Comparison of ENCODE assay signal across 1 cellular context in genomic region chr19:16235811-16236710, GRCh38.
TF ChIP-seq lines count a peak whose summit lies in the region.

No MANE protein-coding gene starts in this region.

TF ChIP-seq in HepG2, 621 proteins besides CTCF, POLR2A, EP300 and RAD21:
- TF ChIP-seq ZNF414 (CRISPR knock-in tag; IDR thresholded peaks at IDR 0.05): no peak
- TF ChIP-seq ZNF460 (CRISPR knock-in tag; IDR thresholded peaks at IDR 0.05; ENCODE audit: borderline replicate concordance): no peak
- TF ChIP-seq ATF3 (CRISPR knock-in tag; IDR thresholded peaks at IDR 0.05): no peak
- TF ChIP-seq ZNF790 (CRISPR knock-in tag; IDR thresholded peaks at IDR 0.05; ENCODE audit: borderline replicate concordance): no peak
- TF ChIP-seq ZNF10 (CRISPR knock-in tag; IDR thresholded peaks at IDR 0.05; ENCODE audit: borderline replicate concordance, low read depth): no peak
- no peak for TF ChIP-seq MAF1 (CRISPR knock-in tag; IDR thresholded peaks at IDR 0.05; ENCODE audit: borderline replicate concordance)
- no peak for TF ChIP-seq HNRNPUL1 (IDR thresholded peaks at IDR 0.05; ENCODE audit: low read depth, low read length)
- TF ChIP-seq, protein P1, sequence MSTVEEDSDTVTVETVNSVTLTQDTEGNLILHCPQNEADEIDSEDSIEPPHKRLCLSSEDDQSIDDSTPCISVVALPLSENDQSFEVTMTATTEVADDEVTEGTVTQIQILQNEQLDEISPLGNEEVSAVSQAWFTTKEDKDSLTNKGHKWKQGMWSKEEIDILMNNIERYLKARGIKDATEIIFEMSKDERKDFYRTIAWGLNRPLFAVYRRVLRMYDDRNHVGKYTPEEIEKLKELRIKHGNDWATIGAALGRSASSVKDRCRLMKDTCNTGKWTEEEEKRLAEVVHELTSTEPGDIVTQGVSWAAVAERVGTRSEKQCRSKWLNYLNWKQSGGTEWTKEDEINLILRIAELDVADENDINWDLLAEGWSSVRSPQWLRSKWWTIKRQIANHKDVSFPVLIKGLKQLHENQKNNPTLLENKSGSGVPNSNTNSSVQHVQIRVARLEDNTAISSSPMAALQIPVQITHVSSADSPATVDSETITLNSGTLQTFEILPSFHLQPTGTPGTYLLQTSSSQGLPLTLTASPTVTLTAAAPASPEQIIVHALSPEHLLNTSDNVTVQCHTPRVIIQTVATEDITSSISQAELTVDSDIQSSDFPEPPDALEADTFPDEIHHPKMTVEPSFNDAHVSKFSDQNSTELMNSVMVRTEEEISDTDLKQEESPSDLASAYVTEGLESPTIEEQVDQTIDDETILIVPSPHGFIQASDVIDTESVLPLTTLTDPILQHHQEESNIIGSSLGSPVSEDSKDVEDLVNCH (CRISPR knock-in tag; IDR thresholded peaks at IDR 0.05): no peak
- peak; percentile 87 for TF ChIP-seq AGO2 (optimal IDR thresholded peaks at IDR 0.05; ENCODE audit: low read depth, low read length)
- TF ChIP-seq SNAI1 (CRISPR knock-in tag; IDR thresholded peaks at IDR 0.05; ENCODE audit: borderline replicate concordance): no peak
- TF ChIP-seq, protein P2, sequence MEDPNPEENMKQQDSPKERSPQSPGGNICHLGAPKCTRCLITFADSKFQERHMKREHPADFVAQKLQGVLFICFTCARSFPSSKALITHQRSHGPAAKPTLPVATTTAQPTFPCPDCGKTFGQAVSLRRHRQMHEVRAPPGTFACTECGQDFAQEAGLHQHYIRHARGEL (CRISPR knock-in tag; IDR thresholded peaks at IDR 0.05): no peak
- peak; percentile 25; the same call in 1 of the 2 replicates for TF ChIP-seq POLR2G (IDR thresholded peaks at IDR 0.05; ENCODE audit: low read depth, low read length)
- no peak for TF ChIP-seq DR1 (CRISPR knock-in tag; IDR thresholded peaks at IDR 0.05)
- no peak for TF ChIP-seq CREB1 (IDR thresholded peaks at IDR 0.05)
- no peak for TF ChIP-seq CREB1 (CRISPR knock-in tag; IDR thresholded peaks at IDR 0.05)
- no peak for TF ChIP-seq KAT2B (IDR thresholded peaks at IDR 0.05; ENCODE audit: borderline replicate concordance, low read depth, low read length)
- no peak for TF ChIP-seq ZNF644 (CRISPR knock-in tag; IDR thresholded peaks at IDR 0.05; ENCODE audit: low read depth)
- no peak for TF ChIP-seq ZUFSP (CRISPR knock-in tag; IDR thresholded peaks at IDR 0.05; ENCODE audit: borderline replicate concordance)
- no peak for TF ChIP-seq FOXK1 (CRISPR knock-in tag; IDR thresholded peaks at IDR 0.05; ENCODE audit: borderline replicate concordance, low read depth)
- 0 out of 2 replicates have a peak, but pooled peaks have one; percentile 50 for TF ChIP-seq SSRP1 (CRISPR knock-in tag; IDR thresholded peaks at IDR 0.05)
